16 cellular contexts compared by ENCODE assay signal in the genomic region with DNA sequence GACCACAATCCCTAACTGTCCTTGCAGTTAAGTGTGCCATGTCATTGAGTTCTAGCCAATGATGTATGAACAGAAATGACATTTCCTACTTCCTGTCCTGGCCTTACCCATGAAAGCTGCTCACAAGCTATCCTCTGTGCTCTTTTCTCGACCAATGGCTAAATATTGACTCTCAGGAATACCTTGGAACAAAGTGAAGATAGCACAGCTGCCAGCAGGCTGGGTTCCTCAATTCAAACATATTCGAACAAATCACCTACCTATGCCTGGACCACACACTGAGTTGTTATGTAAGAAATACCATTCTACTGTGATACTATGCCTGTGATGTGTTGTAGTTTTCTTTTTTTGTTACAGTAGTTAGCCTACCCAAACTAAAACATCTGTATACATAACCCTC.
DNase-seq lines count a peak whose midpoint lies in the region; ATAC-seq, FAIRE-seq and TF ChIP-seq lines count a peak whose summit lies in the region.
"Had no signal": no experiment of that assay in that cellular context is flagged by ENCODE, and none has a peak within 500 bp of the region (broad histone marks: within the 10 kb centered on the region; RNA-seq: fewer than 3 reads in every experiment).

No MANE protein-coding gene starts in this region.

- TF ChIP-seq CTCF in right lobe of liver (IDR thresholded peaks at IDR 0.05) (no peak), HepG2 (CRISPR knock-in tag; IDR thresholded peaks at IDR 0.05) (no peak)

- intact Hi-C loops in right lobe of liver (cut with DNase I) = no loop called here
- intact Hi-C loops in HepG2 (cut with micrococcal nuclease; ENCODE audit: unreplicated experiment) = no loop called here
- intact Hi-C loops in left cardiac atrium (cut with DNase I) = no loop called here

- in situ Hi-C loops in HepG2 (cut with HindIII; ENCODE audit: extremely low pct_ligation_motif_present, low pct_unique_long_range_greater_than_20kb) = no loop called here

- CTCF ChIA-PET in HepG2 (lab: Yijun Ruan, JAX; ENCODE audit: low intra/inter-chr PET ratio, low total read pairs) = no interaction called here

- TF ChIP-seq POLR2A in right lobe of liver (IDR thresholded peaks at IDR 0.05) (no peak), HepG2 (IDR thresholded peaks at IDR 0.05; ENCODE audit: insufficient read depth in 1 of 2, low read depth in 2 of 2, low read length in 2 of 2) (no peak)

- H3K27ac ChIP-seq in right lobe of liver = no peak overlapping the region
- no peak overlapping the region for H3K27ac ChIP-seq in HepG2 (ENCODE audit: extremely low read length, insufficient read depth, low read length)
- H3K27ac ChIP-seq: BLaER1 treated with 17β-estradiol and CSF1 and Interleukin-3, amounts not matched to agents 10 nM and 100 nM had no signal

- H3K4me1 ChIP-seq in right lobe of liver = peaks cover 0 to 7% (median 0%) of the 10 kb centered on the region in 4 donors
- no peaks in the 10 kb centered on the region for H3K4me1 ChIP-seq in HepG2 (ENCODE audit: insufficient read depth, low read length)

- H3K4me2 ChIP-seq in HepG2 (ENCODE audit: low read depth, low read length) = no peak overlapping the region

- no peak for TF ChIP-seq RAD21 in HepG2 (CRISPR knock-in tag; IDR thresholded peaks at IDR 0.05)

- no peaks in the 10 kb centered on the region for H4K20me1 ChIP-seq in HepG2 (ENCODE audit: insufficient read depth, low read length)
- H4K20me1 ChIP-seq: BLaER1 treated with 17β-estradiol and CSF1 and Interleukin-3, amounts not matched to agents 10 nM and 100 nM had no signal

- H3K79me2 ChIP-seq in HepG2 (ENCODE audit: insufficient read depth, low read length) = peaks cover 1% of the 10 kb centered on the region

- FAIRE-seq in HepG2 (lab: Jason Lieb, UNC) = no peak

- no peak overlapping the region for H3K9ac ChIP-seq in HepG2 (ENCODE audit: insufficient read depth, low read depth, low read length)
- H3K9ac ChIP-seq: BLaER1 treated with 17β-estradiol and CSF1 and Interleukin-3, amounts not matched to agents 10 nM and 100 nM had no signal

- H2AFZ ChIP-seq in HepG2 (ENCODE audit: low read length) = no peak overlapping the region

- DNase-seq in right lobe of liver (no peak), HepG2 (ENCODE audit: low spot score) (no peak), NCI-H69 (lab: John Stamatoyannopoulos, UW) (peak; percentile 37), iPS DF 4.7 (ENCODE audit: extremely low read depth, low spot score) (peak; percentile 5), NCI-H1417 treated with DMSO at 0.1 percent for 48 hours (lab: John Stamatoyannopoulos, UW) (no peak), left cardiac atrium (no peak)
- no peak for DNase-seq in activated CD4-positive, CD25-positive, alpha-beta regulatory T cell treated with anti-CD3 and anti-CD28 coated beads, Interleukin-2, amount 50 U/mL, for 72 hours
- DNase-seq: 8988T; Calu3; CD8-positive, alpha-beta T cell; DMS 273 treated with DMSO at 0.1 percent for 48 hours; DMS79 treated with DMSO at 0.1 percent for 48 hours; GF-D8; GOT3; H7 had no signal

- H3K4me3 ChIP-seq in right lobe of liver = no peak overlapping the region
- H3K4me3 ChIP-seq in HepG2 (replicated peaks in 1 of 3; ENCODE audit: insufficient read depth in 1 of 3, low read depth in 2 of 3, low read length in 3 of 3) = no peak overlapping the region
- H3K4me3 ChIP-seq: BLaER1 treated with 17β-estradiol and CSF1 and Interleukin-3, amounts not matched to agents 10 nM and 100 nM had no signal

- peak in 3 of 4 donors; percentile 42 to 76 (median 63) for ATAC-seq in right lobe of liver
- no peak for ATAC-seq in HepG2
- no peak for ATAC-seq in left cardiac atrium
- ATAC-seq: CD8-positive, alpha-beta T cell had no signal

- H3K9me3 ChIP-seq in right lobe of liver = no peaks in the 10 kb centered on the region
- H3K9me3 ChIP-seq in HepG2 (ENCODE audit: low read length) = no peaks in the 10 kb centered on the region
- H3K9me3 ChIP-seq: BLaER1 treated with 17β-estradiol and CSF1 and Interleukin-3, amounts not matched to agents 10 nM and 100 nM had no signal

- TF ChIP-seq EP300 in HepG2 (IDR thresholded peaks at IDR 0.05; ENCODE audit: low read depth in 2 of 2, low read length in 2 of 2) (no peak), HepG2 (CRISPR knock-in tag; IDR thresholded peaks at IDR 0.05; ENCODE audit: borderline replicate concordance) (no peak)

- H3K36me3 ChIP-seq in right lobe of liver (no peaks in the 10 kb centered on the region), HepG2 (replicated peaks in 1 of 2; ENCODE audit: control insufficient read depth in 1 of 2, insufficient read depth in 2 of 2, low read length in 2 of 2) (no peaks in the 10 kb centered on the region)
- H3K36me3 ChIP-seq: BLaER1 treated with 17β-estradiol and CSF1 and Interleukin-3, amounts not matched to agents 10 nM and 100 nM had no signal

- no TSS peak for BruUV-seq in HepG2 (replicated peaks; lab: Mats Ljungman, UMichigan)

- POLR2A ChIA-PET in HepG2 (lab: Yijun Ruan, JAX) = no interaction called here

- 38% methylated on average over 2 of the region's 2 CpGs for WGBS in right lobe of liver (ENCODE audit: insufficient coverage, low coverage, low lambda C conversion rate, missing lambda C conversion rate)
- 70% methylated on average over 2 of the region's 2 CpGs for WGBS in HepG2 (ENCODE audit: low lambda C conversion rate)

- H3K27me3 ChIP-seq in right lobe of liver = no peaks in the 10 kb centered on the region
- H3K27me3 ChIP-seq in HepG2 (ENCODE audit: control insufficient read depth in 1 of 2, insufficient read depth in 2 of 2, low read length in 2 of 2) = no peaks in the 10 kb centered on the region
- H3K27me3 ChIP-seq: BLaER1 treated with 17β-estradiol and CSF1 and Interleukin-3, amounts not matched to agents 10 nM and 100 nM had no signal

TF ChIP-seq in HepG2, 621 proteins besides CTCF, POLR2A, EP300 and RAD21:
- TF ChIP-seq IKZF4 (CRISPR knock-in tag; IDR thresholded peaks at IDR 0.05; ENCODE audit: borderline replicate concordance, low read depth, not compliant biosample characterization) (no peak), NFKB2 (CRISPR knock-in tag; IDR thresholded peaks at IDR 0.05; ENCODE audit: borderline replicate concordance) (no peak), ZMAT3 (CRISPR knock-in tag; conservative IDR thresholded peaks at IDR 0.05) (no peak), ZNF678 (CRISPR knock-in tag; IDR thresholded peaks at IDR 0.05) (no peak)
- TF ChIP-seq, protein P1, sequence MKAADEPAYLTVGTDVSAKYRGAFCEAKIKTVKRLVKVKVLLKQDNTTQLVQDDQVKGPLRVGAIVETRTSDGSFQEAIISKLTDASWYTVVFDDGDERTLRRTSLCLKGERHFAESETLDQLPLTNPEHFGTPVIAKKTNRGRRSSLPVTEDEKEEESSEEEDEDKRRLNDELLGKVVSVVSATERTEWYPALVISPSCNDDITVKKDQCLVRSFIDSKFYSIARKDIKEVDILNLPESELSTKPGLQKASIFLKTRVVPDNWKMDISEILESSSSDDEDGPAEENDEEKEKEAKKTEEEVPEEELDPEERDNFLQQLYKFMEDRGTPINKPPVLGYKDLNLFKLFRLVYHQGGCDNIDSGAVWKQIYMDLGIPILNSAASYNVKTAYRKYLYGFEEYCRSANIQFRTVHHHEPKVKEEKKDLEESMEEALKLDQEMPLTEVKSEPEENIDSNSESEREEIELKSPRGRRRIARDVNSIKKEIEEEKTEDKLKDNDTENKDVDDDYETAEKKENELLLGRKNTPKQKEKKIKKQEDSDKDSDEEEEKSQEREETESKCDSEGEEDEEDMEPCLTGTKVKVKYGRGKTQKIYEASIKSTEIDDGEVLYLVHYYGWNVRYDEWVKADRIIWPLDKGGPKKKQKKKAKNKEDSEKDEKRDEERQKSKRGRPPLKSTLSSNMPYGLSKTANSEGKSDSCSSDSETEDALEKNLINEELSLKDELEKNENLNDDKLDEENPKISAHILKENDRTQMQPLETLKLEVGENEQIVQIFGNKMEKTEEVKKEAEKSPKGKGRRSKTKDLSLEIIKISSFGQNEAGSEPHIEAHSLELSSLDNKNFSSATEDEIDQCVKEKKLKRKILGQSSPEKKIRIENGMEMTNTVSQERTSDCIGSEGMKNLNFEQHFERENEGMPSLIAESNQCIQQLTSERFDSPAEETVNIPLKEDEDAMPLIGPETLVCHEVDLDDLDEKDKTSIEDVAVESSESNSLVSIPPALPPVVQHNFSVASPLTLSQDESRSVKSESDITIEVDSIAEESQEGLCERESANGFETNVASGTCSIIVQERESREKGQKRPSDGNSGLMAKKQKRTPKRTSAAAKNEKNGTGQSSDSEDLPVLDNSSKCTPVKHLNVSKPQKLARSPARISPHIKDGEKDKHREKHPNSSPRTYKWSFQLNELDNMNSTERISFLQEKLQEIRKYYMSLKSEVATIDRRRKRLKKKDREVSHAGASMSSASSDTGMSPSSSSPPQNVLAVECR (CRISPR knock-in tag; IDR thresholded peaks at IDR 0.05; ENCODE audit: borderline replicate concordance) = no peak

Comparison
In these comparisons a context has a peak if more than half of its experiments do, and no peak if none do; other contexts are left out.
1. ATAC-seq: peak in right lobe of liver (3 of 4); none in HepG2 (single experiment) and left cardiac atrium (0 of 2).
2. DNase-seq: peak in NCI-H69 (single experiment) and iPS DF 4.7 (single experiment); none in right lobe of liver (0 of 3), HepG2 (single experiment), NCI-H1417 treated with DMSO at 0.1 percent for 48 hours (single experiment), left cardiac atrium (single experiment) and activated CD4-positive, CD25-positive, alpha-beta regulatory T cell treated with anti-CD3 and anti-CD28 coated beads, Interleukin-2, amount 50 U/mL, for 72 hours (single experiment).